Comparison of ENCODE assay signal across 1 cellular context in genomic region chr2:200778038-200778437, GRCh38.
TF ChIP-seq lines count a peak whose summit lies in the region.

No MANE protein-coding gene starts in this region.

TF ChIP-seq in SK-N-SH, 30 proteins besides CTCF, POLR2A, EP300 and RAD21 (continued from another document):
- no peak for TF ChIP-seq SIN3A (IDR thresholded peaks at IDR 0.05; ENCODE audit: borderline replicate concordance, low read depth, low read length)
- 0 out of 2 replicates have a peak, but pooled peaks have one; percentile 17 for TF ChIP-seq ZBTB33 (IDR thresholded peaks at IDR 0.05; ENCODE audit: borderline replicate concordance, low read depth)
- TF ChIP-seq TCF12 (IDR thresholded peaks at IDR 0.05), result peak; percentile 48
- peak; percentile 86 for TF ChIP-seq NFIC (IDR thresholded peaks at IDR 0.05; ENCODE audit: borderline replicate concordance)
